In genomic region chr18:11005528-11005927, GRCh38 we compare ENCODE assay signal across 8 cellular contexts.
DNase-seq lines count a peak whose midpoint lies in the region; ATAC-seq and TF ChIP-seq lines count a peak whose summit lies in the region.

No MANE protein-coding gene starts in this region.

- CTCF ChIA-PET in HEK293 (lab: Yijun Ruan, JAX): interaction anchor here (0.7 kb wide), 1 partner anchor 167 kb away, joined by 3 read pairs; no protein-coding TSS in a partner anchor

- intact Hi-C loops in sigmoid colon (cut with DNase I): no loop called here

- DNase-seq in hepatic stellate cell (ENCODE audit: low spot score) (peak; percentile 24), sigmoid colon (peak; percentile 90), COR-L47 (lab: John Stamatoyannopoulos, UW) (no peak), glomerular visceral epithelial cell (ENCODE audit: extremely low spot score) (no peak), NCI-H1105 treated with DMSO at 0.1 percent for 48 hours (lab: John Stamatoyannopoulos, UW) (no peak)

- POLR2A ChIA-PET in HEK293 (lab: Yijun Ruan, JAX): no interaction called here

- no peak for ATAC-seq in GM21619 (IDR thresholded peaks at IDR 0.05; ENCODE audit: unreplicated experiment)

- no peaks in the 10 kb centered on the region for H3K27me3 ChIP-seq in sigmoid colon

- H3K4me1 ChIP-seq in HEK293 (ENCODE audit: control insufficient read depth, insufficient read depth, low read length) (peaks cover 6% of the 10 kb centered on the region), sigmoid colon (no peaks in the 10 kb centered on the region)

- no peak for TF ChIP-seq POLR2A in sigmoid colon (IDR thresholded peaks at IDR 0.05)

- no peaks in the 10 kb centered on the region for H3K36me3 ChIP-seq in HEK293 (ENCODE audit: control insufficient read depth in 2 of 2, insufficient read depth in 1 of 2, low read length in 2 of 2)
- H3K36me3 ChIP-seq in sigmoid colon: no peaks in the 10 kb centered on the region

- H3K9me3 ChIP-seq in HEK293 (ENCODE audit: control insufficient read depth, insufficient read depth, low read depth, low read length) (no peaks in the 10 kb centered on the region), sigmoid colon (no peaks in the 10 kb centered on the region)

- no peak for TF ChIP-seq EP300 in sigmoid colon (IDR thresholded peaks at IDR 0.05)

- TF ChIP-seq CTCF in HEK293 (tag by site-specific recombination; IDR thresholded peaks at IDR 0.05): no peak
- no peak for TF ChIP-seq CTCF in WI38 (IDR thresholded peaks at IDR 0.05; ENCODE audit: low read depth, low read length)
- TF ChIP-seq CTCF in sigmoid colon (IDR thresholded peaks at IDR 0.05): no peak

- WGBS in sigmoid colon, 2 donors: 46 to 74% methylated on average over 5 of the region's 5 CpGs

- no peak overlapping the region for H3K27ac ChIP-seq in HEK293 (ENCODE audit: extremely low read depth, low read depth, low read length)
- H3K27ac ChIP-seq in sigmoid colon: no peak overlapping the region

- H3K4me3 ChIP-seq in HEK293 (ENCODE audit: low read depth, low read length) (no peak overlapping the region), WI38 (ENCODE audit: low read depth, low read length) (peak overlapping the region; percentile 18; the same call in 1 of the 2 replicates), sigmoid colon (no peak overlapping the region)

TF ChIP-seq in HEK293, 187 proteins besides CTCF, POLR2A, EP300 and RAD21:
- TF ChIP-seq ZNF416 (tag by site-specific recombination; IDR thresholded peaks at IDR 0.05): no peak
- TF ChIP-seq ZIC2 (tag by site-specific recombination; IDR thresholded peaks at IDR 0.05): peak; percentile 36; the same call in 1 of the 2 replicates

Comparison
In these comparisons a context has a peak if more than half of its experiments do, and no peak if none do; other contexts are left out.
1. DNase-seq: peak in hepatic stellate cell (single experiment) and sigmoid colon (single experiment); none in COR-L47 (single experiment), glomerular visceral epithelial cell (single experiment) and NCI-H1105 treated with DMSO at 0.1 percent for 48 hours (single experiment).